ENCODE assay signal across 8 cellular contexts in the genomic region with DNA sequence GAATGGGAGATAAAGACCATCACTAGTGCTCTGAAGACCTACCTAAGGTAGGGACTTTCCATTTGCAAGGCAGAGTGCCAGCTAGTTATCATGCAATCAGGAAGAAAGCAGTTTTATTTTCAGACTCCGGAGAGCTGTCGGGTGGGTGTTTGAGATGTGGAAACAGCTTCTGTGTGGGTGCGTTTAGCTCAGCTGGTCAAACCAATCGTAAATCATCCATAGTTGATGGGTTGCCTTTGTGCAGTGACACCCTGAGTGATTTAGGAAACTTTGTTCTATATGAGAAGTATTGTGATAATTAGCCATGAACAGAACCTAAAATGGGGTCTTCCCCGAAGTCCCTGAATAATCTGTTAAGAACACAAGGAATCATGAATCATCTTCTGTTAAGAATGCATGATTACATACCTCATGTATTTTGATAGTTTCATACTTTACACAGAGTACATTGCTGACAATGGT.
DNase-seq lines count a peak whose midpoint lies in the region; ATAC-seq and TF ChIP-seq lines count a peak whose summit lies in the region.

No MANE protein-coding gene starts in this region.

- peak; percentile 51 for TF ChIP-seq POLR2A in GM19193 (IDR thresholded peaks at IDR 0.05; ENCODE audit: extremely low read depth, insufficient read depth, insufficient read length)

- peak overlapping the region; percentile 17 for H2AFZ ChIP-seq in smooth muscle cell (ENCODE audit: low read depth)

- H3K9ac ChIP-seq in smooth muscle cell (ENCODE audit: low read depth): no peak overlapping the region

- no peaks in the 10 kb centered on the region for H3K9me3 ChIP-seq in smooth muscle cell (replicated peaks; ENCODE audit: low read depth)
- H3K9me3 ChIP-seq in MG63: no peaks in the 10 kb centered on the region

- ATAC-seq in HG03342 (IDR thresholded peaks at IDR 0.05; ENCODE audit: unreplicated experiment): peak; percentile 36

- peak overlapping the region; percentile 80 for H3K27ac ChIP-seq in smooth muscle cell (ENCODE audit: low read depth)

- no peaks in the 10 kb centered on the region for H4K20me1 ChIP-seq in smooth muscle cell (ENCODE audit: low read depth)

- TF ChIP-seq CTCF in smooth muscle cell (IDR thresholded peaks at IDR 0.05; ENCODE audit: borderline replicate concordance, insufficient read depth, poor library complexity, severe bottlenecking): no peak

- H3K4me1 ChIP-seq in smooth muscle cell (ENCODE audit: low read depth): peaks cover 27% of the 10 kb centered on the region

- H3K4me3 ChIP-seq in smooth muscle cell: no peak overlapping the region
- no peak overlapping the region for H3K4me3 ChIP-seq in MG63

- DNase-seq in Daoy (ENCODE audit: low read depth): peak; percentile 81
- peak; percentile 13 for DNase-seq in activated T-helper 9 cell treated with anti-CD3 and anti-CD28 coated beads, Interleukin-2, amount 50 U/mL, for 16 hours (ENCODE audit: low read depth)
- no peak for DNase-seq in smooth muscle cell (lab: John Stamatoyannopoulos, UW; ENCODE audit: unreplicated experiment)
- DNase-seq in MG63: no peak
- DNase-seq in NCI-H2081 treated with DMSO at 0.1 percent for 48 hours (lab: John Stamatoyannopoulos, UW): no peak
- no peak for DNase-seq in iPS-NIHi7 (ENCODE audit: extremely low spot score)

- no peaks in the 10 kb centered on the region for H3K79me2 ChIP-seq in smooth muscle cell (ENCODE audit: low read depth)

- H3K27me3 ChIP-seq in smooth muscle cell (ENCODE audit: low read depth) (no peaks in the 10 kb centered on the region), MG63 (no peaks in the 10 kb centered on the region)

- H3K36me3 ChIP-seq in smooth muscle cell (ENCODE audit: low read depth) (no peaks in the 10 kb centered on the region), MG63 (no peaks in the 10 kb centered on the region)

- H3K4me2 ChIP-seq in smooth muscle cell: peak overlapping the region; percentile 66

- H3F3A ChIP-seq in smooth muscle cell (ENCODE audit: low read depth): peaks cover 16% of the 10 kb centered on the region

- 28% methylated on average over 5 of the region's 5 CpGs for WGBS in smooth muscle cell (ENCODE audit: low lambda C conversion rate)

Comparison
In these comparisons a context has a peak if more than half of its experiments do, and no peak if none do; other contexts are left out.
1. DNase-seq: peak in Daoy (single experiment) and activated T-helper 9 cell treated with anti-CD3 and anti-CD28 coated beads, Interleukin-2, amount 50 U/mL, for 16 hours (single experiment); none in smooth muscle cell (single experiment), MG63 (single experiment), NCI-H2081 treated with DMSO at 0.1 percent for 48 hours (single experiment) and iPS-NIHi7 (single experiment).